ENCODE assay signal across 16 cellular contexts in the genomic region with DNA sequence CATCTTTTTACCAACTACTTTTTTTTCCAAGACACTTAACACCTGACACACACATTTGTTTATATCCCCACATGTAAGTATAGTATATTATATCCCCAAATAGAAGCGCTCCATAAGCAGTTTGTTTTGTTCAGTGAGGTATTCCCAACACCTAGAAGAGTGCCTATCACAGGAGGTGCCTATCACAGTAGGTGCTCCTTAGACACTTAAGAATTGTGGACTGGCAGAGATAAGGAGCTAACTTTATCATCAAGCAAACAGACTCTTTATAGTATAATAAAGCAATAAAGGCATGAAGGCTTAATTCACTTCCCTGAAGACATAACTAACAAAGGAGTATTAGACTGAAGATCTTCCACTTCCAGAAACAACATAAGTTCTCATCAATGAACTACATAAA.
"Had no signal": no experiment of that assay in that cellular context is flagged by ENCODE, and none has a peak within 500 bp of the region (broad histone marks: within the 10 kb centered on the region; RNA-seq: fewer than 3 reads in every experiment).

No MANE protein-coding gene starts in this region.

- ATAC-seq: activated CD4-positive, CD25-positive, alpha-beta regulatory T cell treated with anti-CD3 and anti-CD28 coated beads, Interleukin-2, amount 50 U/mL, for 24 hours; activated naive CD8-positive, alpha-beta T cell treated with anti-CD3 and anti-CD28 coated beads, Interleukin-2, amount 50 U/mL, for 24 hours; gastroesophageal sphincter; heart right ventricle; naive thymus-derived CD8-positive, alpha-beta T cell; stimulated activated naive CD8-positive, alpha-beta T cell treated with anti-CD3 and anti-CD28 coated beads, Interleukin-15, Interleukin-2, amounts not matched to agents 100 U/mL and 50 U/mL, for 24 hours had no signal

- H3K9me3 Mint-ChIP-seq: activated naive CD4-positive, alpha-beta T cell treated with anti-CD3 and anti-CD28 coated beads for 36 hours; T-helper 1 cell treated with Interleukin-12 subunit alpha and Interleukin-12 subunit beta and Interleukin-4 antibody, amounts not matched to agents 30 μg/mL and 1 μg/mL, for 36 hours had no signal

- H3K27me3 ChIP-seq: gastroesophageal sphincter, heart right ventricle had no signal

- H3K9me3 ChIP-seq: gastroesophageal sphincter had no signal

- H3K4me3 ChIP-seq: gastroesophageal sphincter, heart right ventricle had no signal

- H3K4me3 Mint-ChIP-seq: activated naive CD4-positive, alpha-beta T cell treated with anti-CD3 and anti-CD28 coated beads for 36 hours; activated naive CD8-positive, alpha-beta T cell treated with anti-CD3 and anti-CD28 coated beads, Interleukin-2, amount 50 U/mL, for 24 hours; T-helper 1 cell treated with Interleukin-12 subunit alpha and Interleukin-12 subunit beta and Interleukin-4 antibody, amounts not matched to agents 30 μg/mL and 1 μg/mL, for 36 hours had no signal

- H3K27me3 Mint-ChIP-seq: activated naive CD8-positive, alpha-beta T cell treated with anti-CD3 and anti-CD28 coated beads, Interleukin-2, amount 50 U/mL, for 24 hours; naive thymus-derived CD8-positive, alpha-beta T cell had no signal

- H3K27ac ChIP-seq: gastroesophageal sphincter, heart right ventricle had no signal

- FAIRE-seq: islet of Langerhans had no signal

- H3K27ac Mint-ChIP-seq: activated naive CD4-positive, alpha-beta T cell treated with anti-CD3 and anti-CD28 coated beads for 36 hours; activated naive CD8-positive, alpha-beta T cell treated with anti-CD3 and anti-CD28 coated beads, Interleukin-2, amount 50 U/mL, for 24 hours; T-helper 1 cell treated with Interleukin-12 subunit alpha and Interleukin-12 subunit beta and Interleukin-4 antibody, amounts not matched to agents 30 μg/mL and 1 μg/mL, for 36 hours had no signal

- DNase-seq: activated naive CD4-positive, alpha-beta T cell treated with anti-CD3 and anti-CD28 coated beads for 36 hours; activated naive CD8-positive, alpha-beta T cell treated with anti-CD3 and anti-CD28 coated beads, Interleukin-2, amount 50 U/mL, for 24 hours; activated T-cell treated with anti-CD3 and anti-CD28 coated beads for 4 hours; aorta; cerebellar nuclear complex; heart right ventricle; naive thymus-derived CD8-positive, alpha-beta T cell; posterior cingulate gyrus; stimulated activated CD4-positive, alpha-beta T cell treated with anti-CD3 and anti-CD28 coated beads, Interleukin-15, amount 100 ng/mL, for 24 hours; stimulated activated CD4-positive, alpha-beta T cell treated with anti-CD3 and anti-CD28 coated beads, Interleukin-4, amount 100 ng/mL, for 24 hours; stimulated activated naive CD8-positive, alpha-beta T cell treated with anti-CD3 and anti-CD28 coated beads, Interleukin-15, Interleukin-2, amounts not matched to agents 100 U/mL and 50 U/mL, for 24 hours; trophoblast cell had no signal
